In the genomic region with DNA sequence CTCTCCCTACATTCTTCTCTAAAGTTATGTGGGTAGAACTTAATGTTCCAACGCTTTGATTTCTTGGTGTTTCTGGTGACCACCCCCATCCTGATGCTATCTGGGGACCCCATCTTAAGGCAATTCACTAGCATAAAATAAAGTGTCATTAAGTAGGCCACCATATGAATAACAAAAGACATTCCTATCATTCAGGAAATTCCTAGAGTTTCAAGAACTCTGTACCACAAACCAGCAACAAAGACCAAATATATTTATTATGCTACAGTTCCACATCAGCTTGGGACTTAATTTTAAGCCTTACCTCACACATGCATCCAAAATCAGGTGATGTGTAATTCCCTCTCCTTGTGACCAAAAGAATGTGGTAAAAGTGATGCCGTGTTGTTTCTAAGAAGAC, we compare ENCODE assay signal across 21 cellular contexts.
A peak's percentile ranks its signal among the peaks of the same experiment; 100 is the strongest.
DNase-seq lines count a peak whose midpoint lies in the region; ATAC-seq, FAIRE-seq and TF ChIP-seq lines count a peak whose summit lies in the region.
"Had no signal": no experiment of that assay in that cellular context is flagged by ENCODE, and none has a peak within 500 bp of the region (broad histone marks: within the 10 kb centered on the region; RNA-seq: fewer than 3 reads in every experiment).

No MANE protein-coding gene starts in this region.

- H3K27ac ChIP-seq in HUES64 (ENCODE audit: low read depth, low read length) (peak overlapping the region; percentile 69; the same call in 1 of the 2 replicates), H1 (ENCODE audit: low read depth, low read length) (no peak overlapping the region; the same call in 1 of the 2 replicates), HepG2 (ENCODE audit: extremely low read length, insufficient read depth, low read length) (no peak overlapping the region)

- H2BK120ac ChIP-seq in H1 (replicated peaks; ENCODE audit: low read depth, low read length), result no peak overlapping the region

- CTCF ChIA-PET in H1 (lab: Charles Lee; ENCODE audit: partially characterized antibody) (no interaction called here), HepG2 (lab: Yijun Ruan, JAX; ENCODE audit: low intra/inter-chr PET ratio, low total read pairs) (no interaction called here)

- H2BK12ac ChIP-seq in H1 (ENCODE audit: low read depth, low read length), result no peak overlapping the region; the same call in 1 of the 2 replicates

- intact Hi-C loops in HepG2 (cut with micrococcal nuclease; ENCODE audit: unreplicated experiment), result no loop called here

- no peak overlapping the region for H2BK20ac ChIP-seq in H1 (ENCODE audit: low read length)

- no peak for TF ChIP-seq EP300 in H1 (IDR thresholded peaks at IDR 0.05; ENCODE audit: borderline replicate concordance in 1 of 2, low read depth in 2 of 2, low read length in 2 of 2)
- no peak for TF ChIP-seq EP300 in HepG2 (IDR thresholded peaks at IDR 0.05; ENCODE audit: low read depth in 2 of 2, low read length in 2 of 2)
- no peak for TF ChIP-seq EP300 in HepG2 (CRISPR knock-in tag; IDR thresholded peaks at IDR 0.05; ENCODE audit: borderline replicate concordance)

- no peak overlapping the region for H4K8ac ChIP-seq in H1 (ENCODE audit: extremely low read depth, insufficient read depth, low read length)

- POLR2A ChIA-PET in H1 (lab: Charles Lee; ENCODE audit: partially characterized antibody) (interaction anchor here (0.6 kb wide), 1 partner anchor 12 kb away, joined by 3 read pairs; no protein-coding TSS in a partner anchor), HepG2 (lab: Yijun Ruan, JAX) (no interaction called here)

- H3K9me3 ChIP-seq in HUES64 (ENCODE audit: insufficient read depth, low read depth, low read length) (no peaks in the 10 kb centered on the region), H1 (ENCODE audit: insufficient read depth in 2 of 2, low read depth in 1 of 2, low read length in 1 of 2) (no peaks in the 10 kb centered on the region), neuron (ENCODE audit: low read length) (no peaks in the 10 kb centered on the region), HepG2 (ENCODE audit: low read length) (peaks cover 84% of the 10 kb centered on the region)

- H3K56ac ChIP-seq in H1 (replicated peaks; ENCODE audit: insufficient read length, low read depth, low read length), result no peak overlapping the region

- no peaks in the 10 kb centered on the region for H3K79me2 ChIP-seq in H1 (ENCODE audit: control insufficient read depth in 1 of 2, insufficient read depth in 2 of 2, low read length in 2 of 2)
- H3K79me2 ChIP-seq in HepG2 (ENCODE audit: insufficient read depth, low read length), result no peaks in the 10 kb centered on the region

- no peak overlapping the region for H2BK15ac ChIP-seq in H1 (ENCODE audit: low read length)

- H3K4me3 ChIP-seq in HUES64 (ENCODE audit: low read length) (no peak overlapping the region), H1 (ENCODE audit: extremely low read depth in 1 of 4, insufficient read depth in 2 of 4, low read depth in 3 of 4, low read length in 4 of 4) (no peak overlapping the region; a peak in 1 of 8 replicates), neuron (ENCODE audit: low read length) (no peak overlapping the region), HepG2 (replicated peaks in 1 of 3; ENCODE audit: insufficient read depth in 1 of 3, low read depth in 2 of 3, low read length in 3 of 3) (no peak overlapping the region)

- H4K5ac ChIP-seq in H1 (ENCODE audit: insufficient read length, low read depth, low read length), result no peak overlapping the region

- H3K14ac ChIP-seq in H1 (ENCODE audit: insufficient read length), result no peak overlapping the region

- H3K27me3 ChIP-seq in HUES64 (ENCODE audit: insufficient read depth, low read length), result no peaks in the 10 kb centered on the region
- H3K27me3 ChIP-seq in H1 (replicated peaks in 1 of 4; ENCODE audit: control insufficient read depth in 3 of 4, extremely low read depth in 1 of 4, insufficient read depth in 3 of 4, low read length in 3 of 4), result no peaks in the 10 kb centered on the region
- no peaks in the 10 kb centered on the region for H3K27me3 ChIP-seq in neuron (ENCODE audit: insufficient read depth, low read length)
- no peaks in the 10 kb centered on the region for H3K27me3 ChIP-seq in HepG2 (ENCODE audit: control insufficient read depth in 1 of 2, insufficient read depth in 2 of 2, low read length in 2 of 2)

- H2BK5ac ChIP-seq in H1 (ENCODE audit: low read depth, low read length), result peak overlapping the region; percentile 9; the same call in 1 of the 2 replicates

- FAIRE-seq in H1 (lab: Jason Lieb, UNC), result no peak
- no peak for FAIRE-seq in H54 (lab: Jason Lieb, UNC)
- FAIRE-seq in HepG2 (lab: Jason Lieb, UNC), result no peak
- FAIRE-seq: A204.1, GM19239 had no signal

- no peak for TF ChIP-seq CTCF in H1 (IDR thresholded peaks at IDR 0.05; ENCODE audit: control extremely low read depth in 1 of 3, insufficient read depth in 1 of 3, low read depth in 1 of 3, low read length in 3 of 3)
- no peak for TF ChIP-seq CTCF in HepG2 (CRISPR knock-in tag; IDR thresholded peaks at IDR 0.05)

- no peaks in the 10 kb centered on the region for H3K79me1 ChIP-seq in H1 (ENCODE audit: low read depth, low read length)

- peak overlapping the region; percentile 25; the same call in 1 of the 2 replicates for H2AFZ ChIP-seq in H1 (ENCODE audit: low read length)
- peak overlapping the region; percentile 22 for H2AFZ ChIP-seq in neuron (ENCODE audit: low read depth, low read length)
- H2AFZ ChIP-seq in HepG2 (ENCODE audit: low read length), result no peak overlapping the region

- TF ChIP-seq POLR2A in H1 (IDR thresholded peaks at IDR 0.05; ENCODE audit: control extremely low read depth in 1 of 2, low read depth in 2 of 2, low read length in 2 of 2), result no peak
- TF ChIP-seq POLR2A in H54 (IDR thresholded peaks at IDR 0.05; ENCODE audit: low read depth, low read length), result no peak
- no peak for TF ChIP-seq POLR2A in HepG2 (IDR thresholded peaks at IDR 0.05; ENCODE audit: insufficient read depth in 1 of 2, low read depth in 2 of 2, low read length in 2 of 2)

- no peak for ATAC-seq in HepG2

- no peak overlapping the region for H3K18ac ChIP-seq in H1 (ENCODE audit: extremely low read depth, low read length)

- H3K36me3 ChIP-seq in HUES64 (ENCODE audit: insufficient read depth, low read length) (no peaks in the 10 kb centered on the region), H1 (ENCODE audit: control insufficient read depth in 2 of 4, insufficient read depth in 4 of 4, low read length in 3 of 4) (no peaks in the 10 kb centered on the region), neuron (ENCODE audit: insufficient read depth, low read length) (no peaks in the 10 kb centered on the region), HepG2 (replicated peaks in 1 of 2; ENCODE audit: control insufficient read depth in 1 of 2, insufficient read depth in 2 of 2, low read length in 2 of 2) (no peaks in the 10 kb centered on the region)

- H2AK5ac ChIP-seq in H1 (ENCODE audit: low read depth, low read length), result no peak overlapping the region

- H4K91ac ChIP-seq in H1 (replicated peaks; ENCODE audit: insufficient read length, low read length), result no peak overlapping the region

- no TSS peak for BruUV-seq in HepG2 (replicated peaks; lab: Mats Ljungman, UMichigan)

- H3K9ac ChIP-seq in HUES64 (ENCODE audit: low read depth, low read length) (peak overlapping the region; percentile 15; the same call in 1 of the 2 replicates), H1 (replicated peaks in 1 of 4; ENCODE audit: extremely low read depth in 1 of 4, low read depth in 3 of 4, low read length in 3 of 4) (no peak overlapping the region), HepG2 (ENCODE audit: insufficient read depth, low read depth, low read length) (no peak overlapping the region)

- TF ChIP-seq RAD21 in H1 (IDR thresholded peaks at IDR 0.05 in 1 of 2, conservative IDR thresholded peaks at IDR 0.05 in 1 of 2; ENCODE audit: low read depth in 2 of 2, low read length in 2 of 2) (no peak), HepG2 (CRISPR knock-in tag; IDR thresholded peaks at IDR 0.05) (no peak)

- peaks cover 23% of the 10 kb centered on the region for H3K4me1 ChIP-seq in HUES64 (ENCODE audit: insufficient read depth, low read length)
- peaks cover 0 to 10% (median 7%) of the 10 kb centered on the region in 4 experiments; a peak in 6 of 7 replicates for H3K4me1 ChIP-seq in H1 (replicated peaks in 1 of 4; ENCODE audit: control insufficient read depth in 3 of 4, insufficient read depth in 4 of 4, low read length in 3 of 4)
- H3K4me1 ChIP-seq in neuron (ENCODE audit: insufficient read depth, low read length), result peaks cover 20% of the 10 kb centered on the region
- H3K4me1 ChIP-seq in HepG2 (ENCODE audit: insufficient read depth, low read length), result no peaks in the 10 kb centered on the region

- H3K4me2 ChIP-seq in H1 (ENCODE audit: insufficient read depth in 1 of 2, low read depth in 2 of 2, low read length in 2 of 2), result peak overlapping the region; percentile 29 to 32; a peak in 2 of 4 replicates
- no peak overlapping the region for H3K4me2 ChIP-seq in HepG2 (ENCODE audit: low read depth, low read length)

- WGBS in HUES64, result 79% methylated on average over 2 of the region's 2 CpGs
- WGBS in H1 (ENCODE audit: extremely low coverage in 1 of 2, insufficient coverage in 1 of 2, insufficient read length in 1 of 2, insufficient replicate concordance in 2 of 2, low coverage in 1 of 2, low lambda C conversion rate in 2 of 2, missing lambda C conversion rate in 1 of 2), 2 experiments, result 79% methylated on average over 2 of the region's 2 CpGs; no CpG with 5 or more reads in 1 of the 2 experiments
- 22% methylated on average over 2 of the region's 2 CpGs for WGBS in HepG2 (ENCODE audit: low lambda C conversion rate)

- peak; percentile 16 for DNase-seq in Caki2 (ENCODE audit: low read depth)
- no peak for DNase-seq in H1 (ENCODE audit: low read depth in 1 of 2, low spot score in 2 of 2)
- DNase-seq in SKM-1 (lab: John Stamatoyannopoulos, UW; ENCODE audit: unreplicated experiment), result no peak
- no peak for DNase-seq in H54 (ENCODE audit: insufficient read length, low spot score)
- DNase-seq in HepG2 (ENCODE audit: low spot score), result no peak
- no peak for DNase-seq in islet precursor cell
- DNase-seq: C1 segment of cervical spinal cord; HCEC 1CT; MV-4-11; NCI-H1417 treated with DMSO at 0.1 percent for 48 hours; NCI-H2029; NCI-H2171; NCI-H446 treated with DMSO at 0.1 percent for 48 hours; NK-92 treated with Interleukin-12 subunit alpha and Interleukin-12 subunit beta, amount 100 ng/mL, for 24 hours; OCI-M1; RPMI8226; SIG-M5 had no signal

- H3K23me2 ChIP-seq in H1 (ENCODE audit: low read depth, low read length), result no peaks in the 10 kb centered on the region

- in situ Hi-C loops in Caki2 (cut with HindIII; ENCODE audit: low pct_unique_long_range_greater_than_20kb, low sequenced_read_pairs), result no loop called here
- in situ Hi-C loops in HepG2 (cut with HindIII; ENCODE audit: extremely low pct_ligation_motif_present, low pct_unique_long_range_greater_than_20kb), result no loop called here

- H4K20me1 ChIP-seq in H1 (replicated peaks in 1 of 2; ENCODE audit: control insufficient read depth in 1 of 2, insufficient read depth in 2 of 2, low read length in 2 of 2) (no peaks in the 10 kb centered on the region), HepG2 (ENCODE audit: insufficient read depth, low read length) (no peaks in the 10 kb centered on the region)

- no peak overlapping the region for H3K23ac ChIP-seq in H1 (ENCODE audit: insufficient read length)

- no peak overlapping the region for H3K4ac ChIP-seq in H1 (replicated peaks; ENCODE audit: insufficient read length, low read depth, low read length)

TF ChIP-seq in HepG2, 621 proteins besides CTCF, POLR2A, EP300 and RAD21 (continues in another document):
- TF ChIP-seq NFYB (CRISPR knock-in tag; IDR thresholded peaks at IDR 0.05), result no peak
